In the genomic region with DNA sequence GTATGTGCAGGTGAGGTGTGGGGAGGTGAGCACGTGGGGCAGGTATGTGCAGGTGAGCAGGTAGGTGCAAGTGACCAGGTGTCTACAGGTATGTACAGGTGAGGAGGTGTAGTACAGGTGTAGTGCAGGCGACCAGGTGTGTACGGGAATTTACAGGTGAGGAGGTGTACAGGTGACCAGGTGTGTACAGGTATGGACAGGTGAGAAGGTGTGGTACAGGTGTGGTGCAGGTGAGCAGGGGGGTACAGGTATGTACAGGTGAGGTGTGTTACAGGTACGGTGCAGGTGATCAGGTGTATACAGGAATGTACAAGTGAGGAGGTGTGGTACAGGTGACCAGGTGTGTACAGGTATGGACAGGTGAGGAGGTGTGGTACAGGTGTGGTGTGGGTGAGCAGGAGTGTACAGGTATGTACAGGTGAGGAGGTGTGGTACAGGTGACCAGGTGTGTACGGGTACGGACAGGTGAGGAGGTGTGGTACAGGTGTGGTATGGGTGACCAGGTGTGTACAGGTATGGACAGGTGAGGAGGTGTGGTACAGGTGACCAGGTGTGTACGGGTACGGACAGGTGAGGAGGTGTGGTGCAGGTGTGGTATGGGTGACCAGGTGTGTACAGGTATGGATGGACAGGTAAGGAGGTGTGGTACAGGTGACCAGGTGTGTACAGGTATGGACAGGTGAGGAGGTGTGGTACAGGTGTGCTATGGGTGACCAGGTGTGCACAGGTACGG, we compare ENCODE assay signal across 11 cellular contexts. TPM values are rescaled to one million over a fixed set of nuclear protein-coding genes. Genes with fewer than 3 reads are reported as not detected.
A peak's percentile ranks its signal among the peaks of the same experiment; 100 is the strongest.
DNase-seq lines count a peak whose midpoint lies in the region; ATAC-seq, FAIRE-seq and TF ChIP-seq lines count a peak whose summit lies in the region.
"Had no signal": no experiment of that assay in that cellular context is flagged by ENCODE, and none has a peak within 500 bp of the region (broad histone marks: within the 10 kb centered on the region; RNA-seq: fewer than 3 reads in every experiment).

No MANE protein-coding gene starts in this region.

- H3K4ac ChIP-seq in neuronal stem cell (ENCODE audit: low read length), result no peak overlapping the region

- no peak overlapping the region for H3K18ac ChIP-seq in neuronal stem cell (ENCODE audit: low read length)

- H3K23ac ChIP-seq in neuronal stem cell (ENCODE audit: low read depth, low read length, poor library complexity), result peak overlapping the region; percentile 70

- H4K20me1 ChIP-seq in endothelial cell of umbilical vein (replicated peaks; ENCODE audit: control insufficient read depth, extremely low read depth, insufficient read depth, low read length), result no peaks in the 10 kb centered on the region

- H2BK5ac ChIP-seq in neuronal stem cell (ENCODE audit: low read length), result no peak overlapping the region

- H3K9ac ChIP-seq in endothelial cell of umbilical vein (replicated peaks; ENCODE audit: extremely low read depth, insufficient read depth, low read length), result no peak overlapping the region
- peak overlapping the region; percentile 53 for H3K9ac ChIP-seq in neuronal stem cell (ENCODE audit: low read depth, low read length, poor library complexity)

- TF ChIP-seq POLR2A in endothelial cell of umbilical vein (IDR thresholded peaks at IDR 0.05; ENCODE audit: low read depth, low read length), result no peak

- H3K4me1 ChIP-seq in SJCRH30 (peaks cover 10% of the 10 kb centered on the region), endothelial cell of umbilical vein (ENCODE audit: control insufficient read depth, extremely low read depth, insufficient read depth, low read length) (no peaks in the 10 kb centered on the region), neuronal stem cell (ENCODE audit: control insufficient read depth in 2 of 2, insufficient read depth in 1 of 2, low read depth in 1 of 2, low read length in 2 of 2) (peaks cover 0 to 3% of the 10 kb centered on the region in 2 donors)

- H3K4me3 ChIP-seq in SJCRH30 (no peak overlapping the region), endothelial cell of umbilical vein (replicated peaks in 1 of 3; ENCODE audit: insufficient read depth in 1 of 3, low read depth in 1 of 3, low read length in 3 of 3) (no peak overlapping the region), neuronal stem cell (ENCODE audit: low read length in 2 of 2) (peak overlapping the region in 1 of 2 donors; percentile 76)
- H3K4me3 ChIP-seq: SK-N-MC had no signal

- no peaks in the 10 kb centered on the region for H3K79me1 ChIP-seq in neuronal stem cell (ENCODE audit: low read depth, low read length)

- intact Hi-C loops in endothelial cell of umbilical vein (cut with micrococcal nuclease), result no loop called here

- peak overlapping the region; percentile 78 for H3K14ac ChIP-seq in neuronal stem cell (ENCODE audit: low read length)

- H2AFZ ChIP-seq in endothelial cell of umbilical vein (ENCODE audit: low read depth, low read length) (no peak overlapping the region), neuronal stem cell (ENCODE audit: low read length) (no peak overlapping the region)

- H4K8ac ChIP-seq in neuronal stem cell (ENCODE audit: low read depth, low read length), result no peak overlapping the region

- no peak for DNase-seq in GM10248 (ENCODE audit: extremely low spot score)
- peak; percentile 12 to 35 for DNase-seq in SJCRH30
- peak; percentile 42 for DNase-seq in endothelial cell of umbilical vein (ENCODE audit: low read depth, low spot score)
- no peak for DNase-seq in neuronal stem cell (ENCODE audit: low spot score)
- no peak for DNase-seq in kidney tubule cell (ENCODE audit: low spot score)
- DNase-seq in RKO (ENCODE audit: low spot score), result no peak
- DNase-seq: NCI-H446 treated with DMSO at 0.1 percent for 48 hours, right cardiac atrium had no signal

- WGBS in neuronal stem cell (ENCODE audit: extremely low coverage in 2 of 2, insufficient read length in 2 of 2, insufficient replicate concordance in 1 of 2), 2 donors, result no CpG with 5 or more reads among the region's 9 CpGs

- no peak overlapping the region for H2BK120ac ChIP-seq in neuronal stem cell (ENCODE audit: low read depth, low read length)

- no peak overlapping the region for H2BK15ac ChIP-seq in neuronal stem cell (ENCODE audit: low read length)

- H4K91ac ChIP-seq in neuronal stem cell (ENCODE audit: low read depth, low read length, poor library complexity), result no peak overlapping the region

- no peak for FAIRE-seq in endothelial cell of umbilical vein (lab: Jason Lieb, UNC)

- no peak overlapping the region for H2AK5ac ChIP-seq in neuronal stem cell (ENCODE audit: low read depth, low read length)

- no peak overlapping the region for H3K27ac ChIP-seq in SJCRH30
- no peak overlapping the region for H3K27ac ChIP-seq in endothelial cell of umbilical vein (ENCODE audit: insufficient read depth, low read depth, low read length)
- H3K27ac ChIP-seq in neuronal stem cell (replicated peaks; ENCODE audit: low read length), result no peak overlapping the region

- CTCF ChIA-PET in GM10248 (lab: Yijun Ruan, JAX), result interaction anchor here (1.3 to 1.6 kb wide), 2 partner anchors 11 to 14 kb away, joined by 4 to 7 read pairs; a partner anchor contains a TSS
- CTCF ChIA-PET in endothelial cell of umbilical vein (lab: Charles Lee), result interaction anchor here (1.8 kb wide), 1 partner anchor 12 kb away, joined by 6 read pairs; a partner anchor contains a TSS

- peak; percentile 13 for TF ChIP-seq CTCF in GM10248 (IDR thresholded peaks at IDR 0.05; ENCODE audit: control extremely low read depth, extremely low read depth, low read depth, missing control alignments)
- no peak for TF ChIP-seq CTCF in endothelial cell of umbilical vein (IDR thresholded peaks at IDR 0.05; ENCODE audit: extremely low read depth in 1 of 2, insufficient read depth in 1 of 2, low read depth in 1 of 2, low read length in 2 of 2)

- BruUV-seq in endothelial cell of umbilical vein (replicated peaks; lab: Mats Ljungman, UMichigan), result no TSS peak

- no peak for ATAC-seq in HG02870 (IDR thresholded peaks at IDR 0.05; ENCODE audit: unreplicated experiment)
- no peak for ATAC-seq in HG03097 (IDR thresholded peaks at IDR 0.05; ENCODE audit: low FRiP score, unreplicated experiment)

- no peaks in the 10 kb centered on the region for H3K79me2 ChIP-seq in endothelial cell of umbilical vein (ENCODE audit: control insufficient read depth, insufficient read depth, low read length)

- H3K4me2 ChIP-seq in endothelial cell of umbilical vein (ENCODE audit: insufficient read depth, low read length) (no peak overlapping the region), neuronal stem cell (ENCODE audit: insufficient read depth, low read length, poor library complexity, severe bottlenecking) (no peak overlapping the region)

- H3K27me3 ChIP-seq in SJCRH30, result no peaks in the 10 kb centered on the region
- no peaks in the 10 kb centered on the region for H3K27me3 ChIP-seq in endothelial cell of umbilical vein (ENCODE audit: control insufficient read depth in 2 of 2, insufficient read depth in 2 of 2, low read length in 2 of 2)
- peaks cover 0 to 3% (median 0%) of the 10 kb centered on the region in 3 experiments for H3K27me3 ChIP-seq in neuronal stem cell (ENCODE audit: control insufficient read depth in 3 of 3, insufficient read depth in 3 of 3, low read depth in 1 of 3, low read length in 3 of 3)

- H3K36me3 ChIP-seq in SJCRH30 (peaks cover 8% of the 10 kb centered on the region), endothelial cell of umbilical vein (ENCODE audit: control insufficient read depth in 2 of 2, extremely low read depth in 1 of 2, insufficient read depth in 2 of 2, low read length in 2 of 2) (peaks cover 0 to 12% of the 10 kb centered on the region in 2 experiments), neuronal stem cell (replicated peaks in 1 of 2; ENCODE audit: control insufficient read depth in 2 of 2, insufficient read depth in 2 of 2, low read length in 2 of 2) (peaks cover 0 to 11% of the 10 kb centered on the region in 2 donors)

- no peak overlapping the region for H2BK12ac ChIP-seq in neuronal stem cell (ENCODE audit: low read length)

- no peaks in the 10 kb centered on the region for H3K9me1 ChIP-seq in endothelial cell of umbilical vein (replicated peaks; ENCODE audit: control insufficient read depth, extremely low read depth, insufficient read depth, low read length)

- H3K9me3 ChIP-seq in SJCRH30 (replicated peaks) (no peaks in the 10 kb centered on the region), endothelial cell of umbilical vein (replicated peaks; ENCODE audit: control insufficient read depth, insufficient read depth, low read length) (no peaks in the 10 kb centered on the region), neuronal stem cell (replicated peaks in 1 of 2; ENCODE audit: control insufficient read depth in 2 of 2, insufficient read depth in 1 of 2, low read depth in 1 of 2, low read length in 2 of 2) (peaks cover 0 to 13% of the 10 kb centered on the region in 2 donors)

- POLR2A ChIA-PET in GM10248 (lab: Yijun Ruan, JAX), result interaction anchor here (0.6 kb wide), 1 partner anchor 1366 kb away, joined by 4 read pairs; no protein-coding TSS in a partner anchor
- POLR2A ChIA-PET in endothelial cell of umbilical vein (lab: Charles Lee), result no interaction called here

- dilution Hi-C loops in endothelial cell of umbilical vein (cut with MboI; ENCODE audit: extremely low pct_ligation_motif_present, low sequenced_read_pairs), result no loop called here

RNA-seq across cellular contexts. Expression of a gene that starts 12.8 kb away (rescaled TPM):
- 13.5 and 14.4 TPM in 2 replicates for total RNA-seq in SJCRH30 (2014; rRNA removed; shearing (Covaris generic))
- 28.2 and 33.6 TPM in 2 replicates for total RNA-seq in endothelial cell of umbilical vein
- 45.7 and 54.7 TPM in 2 replicates for polyA plus RNA-seq in endothelial cell of umbilical vein
- 35.7 and 43.8 TPM in 2 replicates for polyA plus RNA-seq in endothelial cell of umbilical vein (2011; cell fraction: cytosol; rRNA removed)
- polyA plus RNA-seq in endothelial cell of umbilical vein (2011; cell fraction: nucleus; rRNA removed), result 14.7 and 17.6 TPM in 2 replicates
- polyA plus RNA-seq in endothelial cell of umbilical vein (2012), result 35.8 and 43.3 TPM in 2 replicates
- 17.0 and 21.8 TPM in 2 replicates for polyA minus RNA-seq in endothelial cell of umbilical vein
- 4.5 TPM for polyA minus RNA-seq in endothelial cell of umbilical vein (2011; cell fraction: cytosol; rRNA and poly(A)+ RNA removed)
- 4.8 and 7.1 TPM in 2 replicates for polyA minus RNA-seq in endothelial cell of umbilical vein (2011; cell fraction: nucleus; rRNA and poly(A)+ RNA removed)
- 35.6 TPM for polyA plus RNA-seq in neuronal stem cell (2013, experiment 1 of 2)
- polyA plus RNA-seq in neuronal stem cell (2013, experiment 2 of 2), result 34.0 TPM

RNA-seq across cellular contexts. Expression of a gene that starts 45.0 kb away (rescaled TPM):
- not detected in 2 replicates for total RNA-seq in SJCRH30 (2014; rRNA removed; shearing (Covaris generic))
- total RNA-seq in endothelial cell of umbilical vein, result not detected in 2 replicates
- not detected in 2 replicates for polyA plus RNA-seq in endothelial cell of umbilical vein
- not detected in 2 replicates for polyA plus RNA-seq in endothelial cell of umbilical vein (2011; cell fraction: cytosol; rRNA removed)
- polyA plus RNA-seq in endothelial cell of umbilical vein (2011; cell fraction: nucleus; rRNA removed), result not detected in 2 replicates
- not detected in 2 replicates for polyA plus RNA-seq in endothelial cell of umbilical vein (2012)
- polyA minus RNA-seq in endothelial cell of umbilical vein, result not detected in 2 replicates
- not detected for polyA minus RNA-seq in endothelial cell of umbilical vein (2011; cell fraction: cytosol; rRNA and poly(A)+ RNA removed)
- not detected in 2 replicates for polyA minus RNA-seq in endothelial cell of umbilical vein (2011; cell fraction: nucleus; rRNA and poly(A)+ RNA removed)
- polyA plus RNA-seq in neuronal stem cell (2013, experiment 1 of 2), result not detected
- 0.01 TPM for polyA plus RNA-seq in neuronal stem cell (2013, experiment 2 of 2)
- total RNA-seq: right cardiac atrium had no signal
- polyA plus RNA-seq: right cardiac atrium had no signal

Comparison
In these comparisons a context has a peak if more than half of its experiments do, and no peak if none do; other contexts are left out.
1. DNase-seq: peak in SJCRH30 (2 of 2) and endothelial cell of umbilical vein (single experiment); none in GM10248 (single experiment), neuronal stem cell (single experiment), kidney tubule cell (single experiment) and RKO (single experiment).